Comparison of ENCODE assay signal across 15 cellular contexts in the genomic region with DNA sequence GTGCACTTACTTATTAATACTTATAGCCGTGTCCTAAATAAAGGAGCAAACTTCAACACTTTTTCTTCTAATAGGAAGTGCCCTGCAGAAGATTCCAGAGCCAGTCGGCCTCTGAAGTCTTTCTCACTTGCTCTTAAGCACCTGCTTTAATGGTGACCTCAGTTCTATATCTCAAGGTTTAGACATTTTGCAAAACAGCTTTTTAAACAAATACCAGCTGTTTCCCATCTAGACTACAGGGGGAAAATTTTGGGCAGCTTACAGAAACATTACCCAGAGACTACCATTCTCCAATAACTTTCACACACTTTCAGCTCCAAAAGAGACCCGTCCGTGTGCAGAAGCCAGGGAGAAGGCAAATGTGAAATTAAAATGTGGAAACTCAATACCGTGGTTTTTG.
DNase-seq lines count a peak whose midpoint lies in the region; ATAC-seq and TF ChIP-seq lines count a peak whose summit lies in the region.
"Had no signal": no experiment of that assay in that cellular context is flagged by ENCODE, and none has a peak within 500 bp of the region (broad histone marks: within the 10 kb centered on the region; RNA-seq: fewer than 3 reads in every experiment).

No MANE protein-coding gene starts in this region.

- intact Hi-C loops in lower lobe of right lung (cut with DNase I): no loop called here

- no peaks in the 10 kb centered on the region for H3K9me2 ChIP-seq in GM23248 (ENCODE audit: insufficient read depth)

- no peak overlapping the region for H3K4me3 ChIP-seq in GM23248
- no peak overlapping the region for H3K4me3 ChIP-seq in lower lobe of right lung
- H3K4me3 ChIP-seq in subcutaneous abdominal adipose tissue (ENCODE audit: low read depth in 1 of 5, low read length in 5 of 5): no peak overlapping the region
- H3K4me3 ChIP-seq: breast epithelium, GM12878 had no signal

- peaks cover 7% of the 10 kb centered on the region; the same call in 1 of the 2 replicates for H3K79me2 ChIP-seq in GM23248 (ENCODE audit: insufficient read depth)

- H3K36me3 ChIP-seq in GM23248 (ENCODE audit: low read depth) (peaks cover 6% of the 10 kb centered on the region; the same call in 1 of the 2 replicates), lower lobe of right lung (no peaks in the 10 kb centered on the region), subcutaneous abdominal adipose tissue (ENCODE audit: control insufficient read depth in 5 of 5, insufficient read depth in 5 of 5, low read length in 5 of 5) (peaks cover 3 to 17% (median 10%) of the 10 kb centered on the region in 5 donors)
- H3K36me3 ChIP-seq: breast epithelium had no signal

- H3K9ac ChIP-seq in GM23248 (no peak overlapping the region), subcutaneous abdominal adipose tissue (ENCODE audit: low read length in 5 of 5) (peak overlapping the region in 2 of 5 donors; percentile 6 to 31)

- TF ChIP-seq CTCF in lower lobe of right lung (IDR thresholded peaks at IDR 0.05): no peak

- no peak overlapping the region for H3K27ac ChIP-seq in GM23248
- peak overlapping the region; percentile 35 for H3K27ac ChIP-seq in cingulate gyrus (ENCODE audit: low read depth, low read length)
- peak overlapping the region; percentile 56 for H3K27ac ChIP-seq in lower lobe of right lung
- peak overlapping the region; percentile 70 for H3K27ac ChIP-seq in subcutaneous abdominal adipose tissue (ENCODE audit: low read depth, low read length)

- H3K4me2 ChIP-seq in GM23248 (ENCODE audit: unreplicated experiment): peak overlapping the region; percentile 53

- H3K9me3 ChIP-seq in GM23248 (ENCODE audit: low read depth): no peaks in the 10 kb centered on the region
- H3K9me3 ChIP-seq in lower lobe of right lung: no peaks in the 10 kb centered on the region
- no peaks in the 10 kb centered on the region for H3K9me3 ChIP-seq in subcutaneous abdominal adipose tissue (ENCODE audit: control insufficient read depth in 5 of 5, low read length in 5 of 5)
- H3K9me3 ChIP-seq: breast epithelium had no signal

- no peaks in the 10 kb centered on the region for H3K27me3 ChIP-seq in GM23248 (replicated peaks; ENCODE audit: insufficient read depth)
- H3K27me3 ChIP-seq in lower lobe of right lung (ENCODE audit: low read depth): no peaks in the 10 kb centered on the region
- H3K27me3 ChIP-seq in subcutaneous abdominal adipose tissue (ENCODE audit: control insufficient read depth in 5 of 5, insufficient read depth in 4 of 5, low read length in 5 of 5): no peaks in the 10 kb centered on the region
- H3K27me3 ChIP-seq: breast epithelium had no signal

- H3K4me1 ChIP-seq in GM23248 (ENCODE audit: insufficient read depth) (peaks cover 38% of the 10 kb centered on the region), lower lobe of right lung (peaks cover 10% of the 10 kb centered on the region), subcutaneous abdominal adipose tissue (ENCODE audit: control insufficient read depth in 5 of 5, insufficient read depth in 5 of 5, low read length in 5 of 5) (peaks cover 13 to 72% (median 40%) of the 10 kb centered on the region in 5 donors)

- H2AFZ ChIP-seq in GM23248: no peak overlapping the region

- H4K20me1 ChIP-seq in GM23248 (ENCODE audit: insufficient read depth): no peaks in the 10 kb centered on the region

- peaks cover 8% of the 10 kb centered on the region for H3F3A ChIP-seq in GM23248 (ENCODE audit: insufficient read depth)

- in situ Hi-C loops in GM23248 (cut with MboI): loop anchor here (25.0 kb wide), 1 partner anchor 543 kb away; no protein-coding TSS in a partner anchor

- WGBS in GM23248 (ENCODE audit: low coverage in 1 of 2, low lambda C conversion rate in 2 of 2, missing lambda C conversion rate in 2 of 2), 2 experiments: 25% methylated on average over 5 of the region's 5 CpGs

- DNase-seq in GM23248: peak; percentile 19
- DNase-seq in lower lobe of right lung: no peak
- DNase-seq in SKM-1 (lab: John Stamatoyannopoulos, UW; ENCODE audit: unreplicated experiment): no peak
- no peak for DNase-seq in glomerular visceral epithelial cell (ENCODE audit: extremely low spot score)
- DNase-seq: activated CD4-positive, alpha-beta T cell treated with anti-CD3 and anti-CD28 coated beads for 4 hours; erythroblast; naive thymus-derived CD8-positive, alpha-beta T cell; NCI-H187 treated with DMSO at 0.1 percent for 48 hours; T-cell had no signal

- ATAC-seq in lower lobe of right lung: no peak
- ATAC-seq in GM21367 (IDR thresholded peaks at IDR 0.05; ENCODE audit: unreplicated experiment): no peak
- no peak for ATAC-seq in GM21381 (IDR thresholded peaks at IDR 0.05; ENCODE audit: unreplicated experiment)
- ATAC-seq: GM12878; naive thymus-derived CD8-positive, alpha-beta T cell; T-cell had no signal
